In the genomic region with DNA sequence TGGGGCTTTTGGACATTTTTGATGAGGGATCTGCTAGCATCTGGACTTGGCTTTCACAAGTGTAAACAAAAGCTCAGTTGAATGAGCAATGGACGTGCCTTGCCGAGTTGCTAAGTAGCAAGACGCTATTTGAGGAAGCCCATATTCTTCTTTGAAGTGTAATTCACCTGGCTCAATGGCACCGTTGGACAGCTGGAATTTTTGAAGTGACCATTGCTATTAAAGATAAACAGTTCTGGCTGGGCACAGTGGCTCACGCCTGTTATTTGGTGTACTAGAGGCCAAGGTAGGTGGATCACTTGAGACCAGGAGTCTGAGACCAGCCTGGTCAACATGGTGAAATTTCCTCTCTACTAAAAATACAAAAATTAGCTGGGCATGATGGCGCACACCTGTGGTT, we compare ENCODE assay signal across 19 cellular contexts.
DNase-seq lines count a peak whose midpoint lies in the region; ATAC-seq lines count a peak whose summit lies in the region.
"Had no signal": no experiment of that assay in that cellular context is flagged by ENCODE, and none has a peak within 500 bp of the region (broad histone marks: within the 10 kb centered on the region; RNA-seq: fewer than 3 reads in every experiment).

No MANE protein-coding gene starts in this region.

- no peak overlapping the region for H3K4me3 Mint-ChIP-seq in natural killer cell treated with Interleukin-12 subunit alpha and Interleukin-12 subunit beta and Interleukin-15 and Interleukin-18, amount 100 ng/mL, for 72 hours
- H3K4me3 Mint-ChIP-seq: CD4-positive, alpha-beta memory T cell; GM23338 had no signal

- peak in 2 of 3 experiments; percentile 14 to 34 for DNase-seq in NCI-H1417 (lab: John Stamatoyannopoulos, UW)
- no peak for DNase-seq in NCI-H1417 treated with DMSO at 0.1 percent for 48 hours (lab: John Stamatoyannopoulos, UW)
- peak; percentile 72 for DNase-seq in DMS53 (lab: John Stamatoyannopoulos, UW)
- DNase-seq in NCI-H774 (lab: John Stamatoyannopoulos, UW), result peak; percentile 58
- DNase-seq in iris pigment epithelial cell (ENCODE audit: low read depth), result peak; percentile 35
- DNase-seq in stimulated activated CD4-positive, alpha-beta T cell treated with anti-CD3 and anti-CD28 coated beads, Interleukin-4, amount 100 ng/mL, for 4 hours, result no peak
- no peak for DNase-seq in NOMO-1 (lab: John Stamatoyannopoulos, UW; ENCODE audit: unreplicated experiment in 2 of 2)
- no peak for DNase-seq in natural killer cell treated with Interleukin-12 subunit alpha and Interleukin-12 subunit beta and Interleukin-15 and Interleukin-18, amount 100 ng/mL, for 72 hours (ENCODE audit: low spot score)
- DNase-seq: 8988T; BE2C; CD4-positive, alpha-beta memory T cell; GDM1; NCI-H1436 treated with DMSO at 0.1 percent for 48 hours; NCI-H446 treated with DMSO at 0.1 percent for 48 hours; NK-92 treated with Interleukin-12 subunit alpha and Interleukin-12 subunit beta, amount 100 ng/mL, for 24 hours; OCI-M1 had no signal

- H3K27ac Mint-ChIP-seq in natural killer cell treated with Interleukin-12 subunit alpha and Interleukin-12 subunit beta and Interleukin-15 and Interleukin-18, amount 100 ng/mL, for 72 hours, result no peak overlapping the region
- H3K27ac Mint-ChIP-seq: CD4-positive, alpha-beta memory T cell; GM23338 had no signal

- H3K4me1 Mint-ChIP-seq in natural killer cell treated with Interleukin-12 subunit alpha and Interleukin-12 subunit beta and Interleukin-15 and Interleukin-18, amount 100 ng/mL, for 72 hours (ENCODE audit: low read depth in 2 of 2), result no peaks in the 10 kb centered on the region
- H3K4me1 Mint-ChIP-seq: CD4-positive, alpha-beta memory T cell; GM23338 had no signal

- no peaks in the 10 kb centered on the region for H3K36me3 Mint-ChIP-seq in natural killer cell treated with Interleukin-12 subunit alpha and Interleukin-12 subunit beta and Interleukin-15 and Interleukin-18, amount 100 ng/mL, for 72 hours
- H3K36me3 Mint-ChIP-seq: CD4-positive, alpha-beta memory T cell had no signal

- ATAC-seq in natural killer cell treated with Interleukin-12 subunit alpha and Interleukin-12 subunit beta and Interleukin-15 and Interleukin-18, amount 100 ng/mL, for 72 hours, result no peak
- ATAC-seq: GM12878, GM23338, K562 had no signal

- no peaks in the 10 kb centered on the region for H3K9me3 Mint-ChIP-seq in natural killer cell treated with Interleukin-12 subunit alpha and Interleukin-12 subunit beta and Interleukin-15 and Interleukin-18, amount 100 ng/mL, for 72 hours
- H3K9me3 Mint-ChIP-seq: GM23338 had no signal

- peaks cover 0 to 19% of the 10 kb centered on the region in 2 donors for H3K27me3 Mint-ChIP-seq in natural killer cell treated with Interleukin-12 subunit alpha and Interleukin-12 subunit beta and Interleukin-15 and Interleukin-18, amount 100 ng/mL, for 72 hours

Comparison
In these comparisons a context has a peak if more than half of its experiments do, and no peak if none do; other contexts are left out.
1. DNase-seq: peak in NCI-H1417 (2 of 3), DMS53 (single experiment), NCI-H774 (single experiment) and iris pigment epithelial cell (single experiment); none in NCI-H1417 treated with DMSO at 0.1 percent for 48 hours (single experiment), stimulated activated CD4-positive, alpha-beta T cell treated with anti-CD3 and anti-CD28 coated beads, Interleukin-4, amount 100 ng/mL, for 4 hours (0 of 2), NOMO-1 (0 of 2) and natural killer cell treated with Interleukin-12 subunit alpha and Interleukin-12 subunit beta and Interleukin-15 and Interleukin-18, amount 100 ng/mL, for 72 hours (single experiment).